8 cellular contexts compared by ENCODE assay signal in the genomic region with DNA sequence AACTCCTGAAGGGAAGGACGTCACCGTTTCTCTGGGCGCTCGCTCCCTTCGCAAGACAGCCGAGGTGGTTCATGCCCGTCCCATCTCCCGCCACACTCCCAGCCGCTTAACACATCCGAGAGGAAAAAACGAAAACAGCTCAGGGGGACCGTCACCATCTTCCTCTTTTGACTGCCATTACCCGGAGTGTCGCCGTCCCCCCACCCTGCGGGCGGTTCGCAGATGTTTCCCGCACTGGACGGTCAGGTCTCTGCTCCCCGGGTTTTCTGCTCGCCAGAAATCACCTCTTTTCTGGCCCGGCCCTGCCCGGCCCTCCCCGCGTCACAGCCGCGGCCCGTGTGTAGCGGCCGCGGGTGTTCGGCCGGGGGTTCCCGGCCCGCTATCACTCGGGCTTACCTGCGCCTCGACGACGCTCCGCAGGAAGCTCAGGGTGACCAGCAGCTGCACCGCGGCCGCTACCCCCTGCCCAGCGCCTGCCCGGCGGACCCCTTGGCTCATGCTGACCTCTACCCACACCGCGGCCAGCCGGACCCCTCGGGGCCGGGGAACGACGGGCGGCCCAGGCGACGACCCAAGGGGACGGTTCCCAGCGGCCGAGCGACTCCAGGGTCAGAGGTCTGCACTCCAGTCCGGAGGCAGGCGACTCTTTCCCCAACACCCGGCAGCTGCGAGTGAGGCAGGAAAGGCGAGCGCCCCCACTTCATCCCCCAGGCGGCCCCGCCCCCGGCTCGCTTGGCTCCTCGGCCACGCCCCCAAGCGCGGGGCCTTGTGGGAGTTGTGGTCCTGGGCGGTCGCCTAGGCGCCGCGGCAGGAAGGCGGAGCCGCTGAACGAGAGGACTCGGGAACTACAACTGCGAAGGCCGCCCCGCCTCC. TPM values are rescaled to one million over a fixed set of nuclear protein-coding genes. Genes with fewer than 3 reads are reported as not detected.
DNase-seq lines count a peak whose midpoint lies in the region; ATAC-seq and TF ChIP-seq lines count a peak whose summit lies in the region.

A gene with protein sequence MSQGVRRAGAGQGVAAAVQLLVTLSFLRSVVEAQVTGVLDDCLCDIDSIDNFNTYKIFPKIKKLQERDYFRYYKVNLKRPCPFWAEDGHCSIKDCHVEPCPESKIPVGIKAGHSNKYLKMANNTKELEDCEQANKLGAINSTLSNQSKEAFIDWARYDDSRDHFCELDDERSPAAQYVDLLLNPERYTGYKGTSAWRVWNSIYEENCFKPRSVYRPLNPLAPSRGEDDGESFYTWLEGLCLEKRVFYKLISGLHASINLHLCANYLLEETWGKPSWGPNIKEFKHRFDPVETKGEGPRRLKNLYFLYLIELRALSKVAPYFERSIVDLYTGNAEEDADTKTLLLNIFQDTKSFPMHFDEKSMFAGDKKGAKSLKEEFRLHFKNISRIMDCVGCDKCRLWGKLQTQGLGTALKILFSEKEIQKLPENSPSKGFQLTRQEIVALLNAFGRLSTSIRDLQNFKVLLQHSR (minus strand): TSS at position 673 of the 873 bp plus-strand sequence. CDS start 175 bp downstream, at position 498.

- H3K9me3 Mint-ChIP-seq in stimulated activated naive CD8-positive, alpha-beta T cell treated with anti-CD3 and anti-CD28 coated beads, Interleukin-15, amount 100 ng/mL, for 72 hours = no peaks in the 10 kb centered on the region

- no peaks in the 10 kb centered on the region for H3K9me3 ChIP-seq in Loucy (ENCODE audit: insufficient read depth, low read depth, low read length)
- H3K9me3 ChIP-seq in neural cell (ENCODE audit: low read length) = no peaks in the 10 kb centered on the region

- peak; percentile 83 for TF ChIP-seq POLR2A in Raji (IDR thresholded peaks at IDR 0.05; ENCODE audit: insufficient read depth, low read depth, low read length)

- H3K4me1 Mint-ChIP-seq in stimulated activated naive CD8-positive, alpha-beta T cell treated with anti-CD3 and anti-CD28 coated beads, Interleukin-15, amount 100 ng/mL, for 72 hours = peaks cover 44% of the 10 kb centered on the region

- no peak for TF ChIP-seq EP300 in neural cell (conservative IDR thresholded peaks at IDR 0.05; ENCODE audit: poor library complexity, severe bottlenecking)

- H3K4me2 ChIP-seq in Loucy (ENCODE audit: low read depth, low read length, poor library complexity, severe bottlenecking) (peak within 1 kb of the TSS; percentile 95), neural cell (ENCODE audit: low read length) (peak within 1 kb of the TSS; percentile 54)

- peak within 1 kb of the TSS; percentile 83 to 96 for H3K27ac Mint-ChIP-seq in stimulated activated naive CD8-positive, alpha-beta T cell treated with anti-CD3 and anti-CD28 coated beads, Interleukin-15, amount 100 ng/mL, for 72 hours

- H3K36me3 ChIP-seq in H7 (replicated peaks; ENCODE audit: control insufficient read depth, insufficient read depth, low read length) (no peaks in the 10 kb centered on the region), Loucy (ENCODE audit: insufficient read depth, low read length) (no peaks in the 10 kb centered on the region), neural cell (ENCODE audit: insufficient read depth, low read length) (no peaks in the 10 kb centered on the region)

- peaks cover 37% of the 10 kb centered on the region for H3K27me3 ChIP-seq in H7 (ENCODE audit: control insufficient read depth, insufficient read depth, low read length)
- no peaks in the 10 kb centered on the region for H3K27me3 ChIP-seq in Loucy (ENCODE audit: insufficient read depth, low read length, poor library complexity, severe bottlenecking)
- H3K27me3 ChIP-seq in neural cell (ENCODE audit: insufficient read depth, low read depth, low read length) = peaks cover 16% of the 10 kb centered on the region

- H3K4me3 ChIP-seq in H7 (ENCODE audit: insufficient read depth, low read depth, low read length) = peak within 1 kb of the TSS; percentile 82
- peak within 1 kb of the TSS; percentile 95 for H3K4me3 ChIP-seq in Loucy (ENCODE audit: low read length, poor library complexity, severe bottlenecking)
- peak within 1 kb of the TSS; percentile 82 for H3K4me3 ChIP-seq in fibroblast of villous mesenchyme (ENCODE audit: low read depth, low read length)
- H3K4me3 ChIP-seq in neural cell (ENCODE audit: low read length) = peak within 1 kb of the TSS; percentile 95

- DNase-seq in G401 (ENCODE audit: low spot score) (peak; percentile 98), H7 (peak; percentile 97), fibroblast of villous mesenchyme (ENCODE audit: low read depth) (peak; percentile 94)
- peak; percentile 99 for DNase-seq in activated effector memory CD4-positive, alpha-beta T cell treated with anti-CD3 and anti-CD28 coated beads, Interleukin-2, amount 50 U/mL, for 16 hours
- DNase-seq in stimulated activated naive CD8-positive, alpha-beta T cell treated with anti-CD3 and anti-CD28 coated beads, Interleukin-15, amount 100 ng/mL, for 72 hours = peak; percentile 97

- peak within 1 kb of the TSS; percentile 86 to 88 for H3K4me3 Mint-ChIP-seq in stimulated activated naive CD8-positive, alpha-beta T cell treated with anti-CD3 and anti-CD28 coated beads, Interleukin-15, amount 100 ng/mL, for 72 hours

- no peak for TF ChIP-seq RAD21 in neural cell (conservative IDR thresholded peaks at IDR 0.05)

- H3K27me3 Mint-ChIP-seq in stimulated activated naive CD8-positive, alpha-beta T cell treated with anti-CD3 and anti-CD28 coated beads, Interleukin-15, amount 100 ng/mL, for 72 hours = no peaks in the 10 kb centered on the region

- peak; percentile 93 for ATAC-seq in stimulated activated naive CD8-positive, alpha-beta T cell treated with anti-CD3 and anti-CD28 coated beads, Interleukin-15, amount 100 ng/mL, for 72 hours

- TF ChIP-seq CTCF in Loucy (conservative IDR thresholded peaks at IDR 0.05; ENCODE audit: low read length) (no peak), fibroblast of villous mesenchyme (IDR thresholded peaks at IDR 0.05; ENCODE audit: insufficient read depth, low read depth, low read length) (no peak), neural cell (IDR thresholded peaks at IDR 0.05; ENCODE audit: poor library complexity, severe bottlenecking) (no peak)

- peaks cover 48% of the 10 kb centered on the region for H3K4me1 ChIP-seq in Loucy (ENCODE audit: insufficient read depth, low read length, poor library complexity, severe bottlenecking)

- peaks cover 3% of the 10 kb centered on the region for H3F3A ChIP-seq in Loucy (ENCODE audit: low read depth)
- H3F3A ChIP-seq in neural cell (ENCODE audit: insufficient read depth, low read length, poor library complexity, severe bottlenecking) = no peaks in the 10 kb centered on the region

- in situ Hi-C loops in G401 (cut with HindIII; ENCODE audit: low sequenced_read_pairs) = no loop called here

- H3K9me2 ChIP-seq in Loucy (replicated peaks; ENCODE audit: low read depth, low read length) (no peaks in the 10 kb centered on the region), neural cell (ENCODE audit: insufficient read depth, low read length) (no peaks in the 10 kb centered on the region)

- H4K20me1 ChIP-seq in Loucy (ENCODE audit: insufficient read depth, low read length, poor library complexity, severe bottlenecking) = peaks cover 21% of the 10 kb centered on the region
- no peaks in the 10 kb centered on the region for H4K20me1 ChIP-seq in neural cell (ENCODE audit: insufficient read depth)

- peak within 1 kb of the TSS; percentile 94 for H2AFZ ChIP-seq in Loucy (ENCODE audit: low read length)
- H2AFZ ChIP-seq in neural cell (ENCODE audit: low read depth, low read length) = peak within 1 kb of the TSS; percentile 56

- peak within 1 kb of the TSS; percentile 79 for H3K9ac ChIP-seq in Loucy (ENCODE audit: low read depth, low read length, poor library complexity, severe bottlenecking)
- peak within 1 kb of the TSS; percentile 62 for H3K9ac ChIP-seq in neural cell (ENCODE audit: low read length)

- H3K27ac ChIP-seq in neural cell (ENCODE audit: low read length) = no peak within 1 kb of the TSS

- H3K79me2 ChIP-seq in Loucy (ENCODE audit: insufficient read depth, low read length) = peaks cover 36% of the 10 kb centered on the region
- H3K79me2 ChIP-seq in neural cell (replicated peaks; ENCODE audit: insufficient read depth, low read length) = no peaks in the 10 kb centered on the region

TF ChIP-seq in neural cell, 6 proteins besides CTCF, POLR2A, EP300 and RAD21:
- TF ChIP-seq MXI1 (conservative IDR thresholded peaks at IDR 0.05; ENCODE audit: poor library complexity, severe bottlenecking) (peak; percentile 24), TAF1 (IDR thresholded peaks at IDR 0.05; ENCODE audit: low read depth) (peak; percentile 10), EZH2 (IDR thresholded peaks at IDR 0.05; ENCODE audit: borderline replicate concordance, insufficient read depth, low read length, poor library complexity, severe bottlenecking) (no peak), POLR2AphosphoS5 (IDR thresholded peaks at IDR 0.05) (peak; percentile 31)

RNA-seq across cellular contexts. Expression of the gene that starts here (rescaled TPM):
- total RNA-seq in G401 (2014; rRNA removed; shearing (Covaris generic)) = 6.3 and 13.3 TPM in 2 replicates
- 2.8 and 3.6 TPM in 2 replicates for total RNA-seq in H7 (2014; rRNA removed; shearing (Covaris generic))
- 1.9 and 5.2 TPM in 2 replicates for total RNA-seq in fibroblast of villous mesenchyme
- polyA plus RNA-seq in neural cell = 2.7 and 3.9 TPM in 2 replicates
- polyA minus RNA-seq in neural cell = 2.9 and 4.3 TPM in 2 replicates
